ENCODE assay signal across 3 cellular contexts in genomic region chr10:11154809-11155208, GRCh38.
TF ChIP-seq lines count a peak whose summit lies in the region.

No MANE protein-coding gene starts in this region.

TF ChIP-seq in IMR-90, 13 proteins besides CTCF, POLR2A, EP300 and RAD21:
- no peak for TF ChIP-seq USF2 (IDR thresholded peaks at IDR 0.05; ENCODE audit: low read depth, low read length)
- no peak for TF ChIP-seq CEBPB (IDR thresholded peaks at IDR 0.05; ENCODE audit: low read depth, low read length)
- no peak for TF ChIP-seq CHD1 (IDR thresholded peaks at IDR 0.05; ENCODE audit: low read depth, low read length)
- TF ChIP-seq MAFK (IDR thresholded peaks at IDR 0.05; ENCODE audit: low read depth, low read length): no peak
- no peak for TF ChIP-seq MAZ (IDR thresholded peaks at IDR 0.05; ENCODE audit: borderline replicate concordance, low read depth, low read length)
- TF ChIP-seq RFX5 (IDR thresholded peaks at IDR 0.05; ENCODE audit: low read depth, low read length): no peak
- no peak for TF ChIP-seq MXI1 (IDR thresholded peaks at IDR 0.05; ENCODE audit: borderline replicate concordance, low read depth, low read length)
- TF ChIP-seq ELK1 (IDR thresholded peaks at IDR 0.05; ENCODE audit: borderline replicate concordance, low read depth, low read length): no peak
- TF ChIP-seq RCOR1 (IDR thresholded peaks at IDR 0.05; ENCODE audit: insufficient replicate concordance, low read length): no peak
- no peak for TF ChIP-seq FOS (IDR thresholded peaks at IDR 0.05; ENCODE audit: low read depth, low read length)
- TF ChIP-seq SMC3 (IDR thresholded peaks at IDR 0.05; ENCODE audit: low read depth, low read length): no peak
- no peak for TF ChIP-seq NFE2L2 (IDR thresholded peaks at IDR 0.05; ENCODE audit: low read depth, low read length)
- no peak for TF ChIP-seq BHLHE40 (IDR thresholded peaks at IDR 0.05; ENCODE audit: low read depth, low read length)

TF ChIP-seq in K562, 482 proteins besides CTCF, POLR2A, EP300 and RAD21:
- peak; percentile 39; the same call in 1 of the 2 replicates for TF ChIP-seq ZNF316 (IDR thresholded peaks at IDR 0.05)
- TF ChIP-seq C11orf30 (IDR thresholded peaks at IDR 0.05; ENCODE audit: low read depth): 0 out of 2 replicates have a peak, but pooled peaks have one; percentile 21
- no peak for TF ChIP-seq HCFC1 (IDR thresholded peaks at IDR 0.05; ENCODE audit: low read depth, low read length)
- no peak for TF ChIP-seq TCF7L2 (IDR thresholded peaks at IDR 0.05; ENCODE audit: low read depth, low read length)

TF ChIP-seq in SK-N-SH treated with all-trans-retinoic acid at 6 μM for 48 hours, 23 proteins besides CTCF, POLR2A, EP300 and RAD21 (continued from another document):
- TF ChIP-seq CSRNP3 (CRISPR knock-in tag; IDR thresholded peaks at IDR 0.05): no peak
